In the genomic region with DNA sequence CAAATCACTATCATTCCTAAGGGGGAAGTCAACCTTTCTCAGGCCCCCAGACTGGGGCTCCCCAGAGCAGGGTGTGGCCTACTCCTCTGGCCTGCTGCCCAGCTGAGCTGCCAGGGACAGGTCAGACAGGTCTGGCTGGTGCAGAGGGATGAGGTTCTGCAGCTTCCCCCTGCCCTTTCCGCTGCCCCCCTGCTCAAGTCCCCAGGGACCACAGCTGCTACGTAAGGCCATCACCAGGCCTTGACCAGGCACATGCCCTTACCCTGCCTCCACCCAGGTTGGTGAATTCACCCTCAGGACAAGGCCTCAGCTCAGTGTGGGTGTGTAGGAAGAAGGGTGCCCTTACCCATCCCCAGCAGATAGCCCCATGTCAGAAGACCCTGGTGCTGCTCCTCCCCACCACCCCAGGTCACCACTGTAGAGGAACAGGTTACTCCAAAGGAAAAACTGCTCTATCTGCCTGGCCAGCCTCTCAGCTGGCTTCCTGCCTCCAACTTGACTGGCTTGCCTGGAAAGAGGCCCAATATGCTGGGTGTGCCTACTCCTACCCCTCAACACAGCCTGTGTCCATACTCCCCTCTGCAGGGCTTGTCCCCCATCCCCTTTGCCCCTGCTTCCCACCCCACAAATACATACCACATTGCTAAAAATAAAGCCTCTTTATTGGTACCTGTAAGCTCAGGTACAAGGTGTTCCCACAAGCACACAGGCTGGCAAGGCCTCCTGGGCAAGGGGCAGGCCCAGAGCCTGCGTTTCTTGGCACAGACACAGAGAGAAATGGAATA, we compare ENCODE assay signal across 9 cellular contexts. TPM values are rescaled to one million over a fixed set of nuclear protein-coding genes. Genes with fewer than 3 reads are reported as not detected.
A peak's percentile ranks its signal among the peaks of the same experiment; 100 is the strongest.
DNase-seq lines count a peak whose midpoint lies in the region; ATAC-seq, FAIRE-seq and TF ChIP-seq lines count a peak whose summit lies in the region.
"Had no signal": no experiment of that assay in that cellular context is flagged by ENCODE, and none has a peak within 500 bp of the region (broad histone marks: within the 10 kb centered on the region; RNA-seq: fewer than 3 reads in every experiment).

No MANE protein-coding gene starts in this region.

- H3K27me3 ChIP-seq in CD4-positive, alpha-beta T cell (ENCODE audit: control insufficient read depth, insufficient read depth, low read length) = no peaks in the 10 kb centered on the region
- H3K27me3 ChIP-seq in H1 (replicated peaks in 1 of 4; ENCODE audit: control insufficient read depth in 3 of 4, extremely low read depth in 1 of 4, insufficient read depth in 3 of 4, low read length in 3 of 4) = no peaks in the 10 kb centered on the region

- no peak overlapping the region for H2AFZ ChIP-seq in H1 (ENCODE audit: low read length)

- H2BK20ac ChIP-seq in H1 (ENCODE audit: low read length) = no peak overlapping the region

- H3K23ac ChIP-seq in H1 (ENCODE audit: insufficient read length) = no peak overlapping the region

- intact Hi-C loops in CD4-positive, alpha-beta T cell (cut with DNase I, micrococcal nuclease) = loop anchor here in 1 of 2 experiments (10.0 kb wide), 1 partner anchor 87 kb away; a partner anchor contains a TSS

- peak overlapping the region; percentile 68 for H3K27ac Mint-ChIP-seq in CD4-positive, alpha-beta T cell
- peak overlapping the region; percentile 90 for H3K27ac Mint-ChIP-seq in nephron progenitor cell

- no peak for TF ChIP-seq POLR2A in H1 (IDR thresholded peaks at IDR 0.05; ENCODE audit: control extremely low read depth in 1 of 2, low read depth in 2 of 2, low read length in 2 of 2)

- no peak overlapping the region for H3K9ac ChIP-seq in H1 (replicated peaks in 1 of 4; ENCODE audit: extremely low read depth in 1 of 4, low read depth in 3 of 4, low read length in 3 of 4)

- CTCF ChIA-PET in CD4-positive, alpha-beta T cell (lab: Charles Lee) = interaction anchor here (1.3 kb wide), 1 partner anchor 10 kb away, joined by 3 read pairs; no protein-coding TSS in a partner anchor
- CTCF ChIA-PET in H1 (lab: Charles Lee; ENCODE audit: partially characterized antibody) = interaction anchor here (0.6 to 1.7 kb wide), 5 partner anchors 9 to 151 kb away, joined by 3 to 8 read pairs (median 4); no protein-coding TSS in a partner anchor

- no peaks in the 10 kb centered on the region for H3K23me2 ChIP-seq in H1 (ENCODE audit: low read depth, low read length)

- no peak overlapping the region; the same call in 1 of the 2 replicates for H2BK5ac ChIP-seq in H1 (ENCODE audit: low read depth, low read length)

- FAIRE-seq in H1 (lab: Jason Lieb, UNC) = no peak

- no peak overlapping the region for H3K27ac ChIP-seq in CD4-positive, alpha-beta T cell (ENCODE audit: low read depth, low read length)
- H3K27ac ChIP-seq in H1 (ENCODE audit: low read depth, low read length) = no peak overlapping the region; the same call in 1 of the 2 replicates

- DNase-seq in CD4-positive, alpha-beta T cell = no peak
- DNase-seq in NCI-H2029 treated with DMSO at 0.1 percent for 48 hours (lab: John Stamatoyannopoulos, UW) = peak; percentile 71
- no peak for DNase-seq in H1 (ENCODE audit: low read depth in 1 of 2, low spot score in 2 of 2)
- DNase-seq in nephron progenitor cell = no peak
- no peak for DNase-seq in NCI-H187 (lab: John Stamatoyannopoulos, UW)
- DNase-seq: activated T-cell treated with anti-CD3 and anti-CD28 coated beads, Interleukin-2, amount 50 U/mL, for 4 hours had no signal

- peak; percentile 4 for ATAC-seq in CD4-positive, alpha-beta T cell (ENCODE audit: poor library complexity)
- ATAC-seq in HG03175 (IDR thresholded peaks at IDR 0.05; ENCODE audit: unreplicated experiment) = no peak
- no peak for ATAC-seq in HG03571 (IDR thresholded peaks at IDR 0.05; ENCODE audit: unreplicated experiment)
- ATAC-seq in GM21737 (IDR thresholded peaks at IDR 0.05; ENCODE audit: unreplicated experiment) = no peak

- H3K56ac ChIP-seq in H1 (replicated peaks; ENCODE audit: insufficient read length, low read depth, low read length) = no peak overlapping the region

- H4K91ac ChIP-seq in H1 (replicated peaks; ENCODE audit: insufficient read length, low read length) = no peak overlapping the region

- POLR2A ChIA-PET in CD4-positive, alpha-beta T cell (lab: Charles Lee) = interaction anchor here (1.4 kb wide), 1 partner anchor 8 kb away, joined by 3 read pairs; no protein-coding TSS in a partner anchor
- POLR2A ChIA-PET in H1 (lab: Charles Lee; ENCODE audit: partially characterized antibody) = interaction anchor here (2.8 kb wide), 1 partner anchor 9 kb away, joined by 16 read pairs; no protein-coding TSS in a partner anchor

- H3K4me2 ChIP-seq in H1 (ENCODE audit: insufficient read depth in 1 of 2, low read depth in 2 of 2, low read length in 2 of 2) = no peak overlapping the region

- H2BK120ac ChIP-seq in H1 (replicated peaks; ENCODE audit: low read depth, low read length) = no peak overlapping the region

- no peak for TF ChIP-seq EP300 in H1 (IDR thresholded peaks at IDR 0.05; ENCODE audit: borderline replicate concordance in 1 of 2, low read depth in 2 of 2, low read length in 2 of 2)

- peak overlapping the region; percentile 55 for H3K4me3 Mint-ChIP-seq in CD4-positive, alpha-beta T cell
- no peak overlapping the region for H3K4me3 Mint-ChIP-seq in nephron progenitor cell
- H3K4me3 Mint-ChIP-seq: activated T-cell treated with anti-CD3 and anti-CD28 coated beads, Interleukin-2, amount 50 U/mL, for 4 hours had no signal

- no peaks in the 10 kb centered on the region for H3K79me2 ChIP-seq in H1 (ENCODE audit: control insufficient read depth in 1 of 2, insufficient read depth in 2 of 2, low read length in 2 of 2)

- H2BK12ac ChIP-seq in H1 (ENCODE audit: low read depth, low read length) = no peak overlapping the region

- no peak overlapping the region for H4K5ac ChIP-seq in H1 (ENCODE audit: insufficient read length, low read depth, low read length)

- peaks cover 74% of the 10 kb centered on the region for H3K36me3 Mint-ChIP-seq in CD4-positive, alpha-beta T cell (ENCODE audit: low read depth)
- peaks cover 41% of the 10 kb centered on the region for H3K36me3 Mint-ChIP-seq in nephron progenitor cell (ENCODE audit: low read depth)

- H3K9me3 ChIP-seq in CD4-positive, alpha-beta T cell (ENCODE audit: control insufficient read depth, low read length) = no peaks in the 10 kb centered on the region
- no peaks in the 10 kb centered on the region for H3K9me3 ChIP-seq in H1 (ENCODE audit: insufficient read depth in 2 of 2, low read depth in 1 of 2, low read length in 1 of 2)

- H4K20me1 ChIP-seq in H1 (replicated peaks in 1 of 2; ENCODE audit: control insufficient read depth in 1 of 2, insufficient read depth in 2 of 2, low read length in 2 of 2) = peaks cover 0 to 13% of the 10 kb centered on the region in 2 experiments

- H3K36me3 ChIP-seq in H1 (ENCODE audit: control insufficient read depth in 2 of 4, insufficient read depth in 4 of 4, low read length in 3 of 4) = peaks cover 14 to 44% (median 21%) of the 10 kb centered on the region in 4 experiments; a peak in 6 of 8 replicates

- peaks cover 2% of the 10 kb centered on the region; the same call in 1 of the 2 replicates for H3K79me1 ChIP-seq in H1 (ENCODE audit: low read depth, low read length)

- H3K14ac ChIP-seq in H1 (ENCODE audit: insufficient read length) = no peak overlapping the region

- no peak overlapping the region for H2BK15ac ChIP-seq in H1 (ENCODE audit: low read length)

- no peaks in the 10 kb centered on the region for H3K9me3 Mint-ChIP-seq in CD4-positive, alpha-beta T cell
- no peaks in the 10 kb centered on the region for H3K9me3 Mint-ChIP-seq in nephron progenitor cell
- H3K9me3 Mint-ChIP-seq: activated T-cell treated with anti-CD3 and anti-CD28 coated beads, Interleukin-2, amount 50 U/mL, for 4 hours had no signal

- TF ChIP-seq CTCF in CD4-positive, alpha-beta T cell (IDR thresholded peaks at IDR 0.05) = no peak
- no peak for TF ChIP-seq CTCF in H1 (IDR thresholded peaks at IDR 0.05; ENCODE audit: control extremely low read depth in 1 of 3, insufficient read depth in 1 of 3, low read depth in 1 of 3, low read length in 3 of 3)
- TF ChIP-seq CTCF in nephron progenitor cell (IDR thresholded peaks at IDR 0.05) = no peak

- H3K4me3 ChIP-seq in H1 (ENCODE audit: extremely low read depth in 1 of 4, insufficient read depth in 2 of 4, low read depth in 3 of 4, low read length in 4 of 4) = no peak overlapping the region

- no peak overlapping the region for H4K8ac ChIP-seq in H1 (ENCODE audit: extremely low read depth, insufficient read depth, low read length)

- peaks cover 0 to 3% (median 0%) of the 10 kb centered on the region in 4 experiments; a peak in 2 of 7 replicates for H3K4me1 ChIP-seq in H1 (replicated peaks in 1 of 4; ENCODE audit: control insufficient read depth in 3 of 4, insufficient read depth in 4 of 4, low read length in 3 of 4)

- no peak overlapping the region for H3K4ac ChIP-seq in H1 (replicated peaks; ENCODE audit: insufficient read length, low read depth, low read length)

- WGBS in H1 (ENCODE audit: extremely low coverage in 1 of 2, insufficient coverage in 1 of 2, insufficient read length in 1 of 2, insufficient replicate concordance in 2 of 2, low coverage in 1 of 2, low lambda C conversion rate in 2 of 2, missing lambda C conversion rate in 1 of 2), 2 experiments = 100% methylated on average over 1 of the region's 3 CpGs; no CpG with 5 or more reads in 1 of the 2 experiments

- H3K4me1 Mint-ChIP-seq in CD4-positive, alpha-beta T cell (ENCODE audit: low read depth) = peaks cover 41% of the 10 kb centered on the region
- H3K4me1 Mint-ChIP-seq in nephron progenitor cell = peaks cover 23% of the 10 kb centered on the region

- no peak overlapping the region for H2AK5ac ChIP-seq in H1 (ENCODE audit: low read depth, low read length)

- no peaks in the 10 kb centered on the region for H3K27me3 Mint-ChIP-seq in CD4-positive, alpha-beta T cell
- peaks cover 3% of the 10 kb centered on the region for H3K27me3 Mint-ChIP-seq in nephron progenitor cell (ENCODE audit: low read depth, poor library complexity)

- no peak for TF ChIP-seq RAD21 in H1 (IDR thresholded peaks at IDR 0.05 in 1 of 2, conservative IDR thresholded peaks at IDR 0.05 in 1 of 2; ENCODE audit: low read depth in 2 of 2, low read length in 2 of 2)

- no peak overlapping the region for H3K18ac ChIP-seq in H1 (ENCODE audit: extremely low read depth, low read length)

RNA-seq across cellular contexts. Expression of a gene that starts 12.0 kb away (rescaled TPM):
- total RNA-seq in CD4-positive, alpha-beta T cell = 100 to 1,000 TPM; 357 to 368 TPM
- total RNA-seq in H1 (2021; fragmentation: NEBNext Ultra II Directional; extraction: Animal tissue kit (Norgen Biotek cat#: 25700)) = 7.1 and 8.3 TPM in 2 replicates
- 6.7 and 10.9 TPM in 2 replicates for polyA plus RNA-seq in H1 (2011; rRNA removed)
- 9.2 TPM for polyA plus RNA-seq in H1 (2011; cell fraction: cytosol; rRNA removed)
- 16.9 TPM for polyA plus RNA-seq in H1 (2011; cell fraction: nucleus; rRNA removed)
- polyA plus RNA-seq in H1 (2012, experiment 1 of 2) = 6.3 to 8.1 TPM (median 7.5 TPM) in 4 replicates
- 10.1 TPM for polyA plus RNA-seq in H1 (2012, experiment 2 of 2)
- polyA plus RNA-seq in H1 (2013, experiment 1 of 2) = 4.0 TPM
- 3.9 TPM for polyA plus RNA-seq in H1 (2013, experiment 2 of 2)
- 9.9 and 16.1 TPM in 2 replicates for polyA minus RNA-seq in H1 (2011; rRNA and poly(A)+ RNA removed)
- polyA minus RNA-seq in H1 (2011; cell fraction: cytosol; rRNA and poly(A)+ RNA removed) = 7.6 TPM
- polyA minus RNA-seq in H1 (2011; cell fraction: nucleus; rRNA and poly(A)+ RNA removed) = 11.4 TPM

RNA-seq across cellular contexts. Expression of a gene that starts 33.9 kb away (rescaled TPM):
- total RNA-seq in CD4-positive, alpha-beta T cell = 1 to 10 TPM; 4.1 to 5.2 TPM
- 1.7 and 2.8 TPM in 2 replicates for total RNA-seq in H1 (2021; fragmentation: NEBNext Ultra II Directional; extraction: Animal tissue kit (Norgen Biotek cat#: 25700))
- 2.3 and 2.7 TPM in 2 replicates for polyA plus RNA-seq in H1 (2011; rRNA removed)
- polyA plus RNA-seq in H1 (2011; cell fraction: cytosol; rRNA removed) = 2.5 TPM
- polyA plus RNA-seq in H1 (2011; cell fraction: nucleus; rRNA removed) = 16.0 TPM
- 2.6 to 3.5 TPM (median 2.9 TPM) in 4 replicates for polyA plus RNA-seq in H1 (2012, experiment 1 of 2)
- polyA plus RNA-seq in H1 (2012, experiment 2 of 2) = 0.34 TPM
- 1.4 TPM for polyA plus RNA-seq in H1 (2013, experiment 1 of 2)
- polyA plus RNA-seq in H1 (2013, experiment 2 of 2) = 1.4 TPM
- polyA minus RNA-seq in H1 (2011; rRNA and poly(A)+ RNA removed) = 2.1 and 2.9 TPM in 2 replicates
- 2.6 TPM for polyA minus RNA-seq in H1 (2011; cell fraction: cytosol; rRNA and poly(A)+ RNA removed)
- 8.1 TPM for polyA minus RNA-seq in H1 (2011; cell fraction: nucleus; rRNA and poly(A)+ RNA removed)

RNA-seq across cellular contexts. Expression of a gene that starts 34.0 kb away (rescaled TPM):
- 10 to 100 TPM; 29.1 to 31.5 TPM for total RNA-seq in CD4-positive, alpha-beta T cell
- 33.4 and 39.3 TPM in 2 replicates for total RNA-seq in H1 (2021; fragmentation: NEBNext Ultra II Directional; extraction: Animal tissue kit (Norgen Biotek cat#: 25700))
- polyA plus RNA-seq in H1 (2011; rRNA removed) = 33.5 and 45.0 TPM in 2 replicates
- polyA plus RNA-seq in H1 (2011; cell fraction: cytosol; rRNA removed) = 43.9 TPM
- 133 TPM for polyA plus RNA-seq in H1 (2011; cell fraction: nucleus; rRNA removed)
- 28.9 to 39.2 TPM (median 35.8 TPM) in 4 replicates for polyA plus RNA-seq in H1 (2012, experiment 1 of 2)
- 23.5 TPM for polyA plus RNA-seq in H1 (2012, experiment 2 of 2)
- polyA plus RNA-seq in H1 (2013, experiment 1 of 2) = 17.0 TPM
- 15.3 TPM for polyA plus RNA-seq in H1 (2013, experiment 2 of 2)
- polyA minus RNA-seq in H1 (2011; rRNA and poly(A)+ RNA removed) = 38.5 and 44.1 TPM in 2 replicates
- 25.0 TPM for polyA minus RNA-seq in H1 (2011; cell fraction: cytosol; rRNA and poly(A)+ RNA removed)
- 41.5 TPM for polyA minus RNA-seq in H1 (2011; cell fraction: nucleus; rRNA and poly(A)+ RNA removed)

RNA-seq across cellular contexts. Expression of a gene that starts 51.0 kb away (rescaled TPM):
- not detected for total RNA-seq in CD4-positive, alpha-beta T cell
- not detected in 2 replicates for total RNA-seq in H1 (2021; fragmentation: NEBNext Ultra II Directional; extraction: Animal tissue kit (Norgen Biotek cat#: 25700))
- not detected in 2 replicates for polyA plus RNA-seq in H1 (2011; rRNA removed)
- polyA plus RNA-seq in H1 (2011; cell fraction: cytosol; rRNA removed) = not detected
- polyA plus RNA-seq in H1 (2011; cell fraction: nucleus; rRNA removed) = not detected
- polyA plus RNA-seq in H1 (2012, experiment 1 of 2) = not detected in 4 replicates
- polyA plus RNA-seq in H1 (2012, experiment 2 of 2) = not detected
- polyA plus RNA-seq in H1 (2013, experiment 1 of 2) = not detected
- not detected for polyA plus RNA-seq in H1 (2013, experiment 2 of 2)
- polyA minus RNA-seq in H1 (2011; rRNA and poly(A)+ RNA removed) = not detected in 2 replicates
- not detected for polyA minus RNA-seq in H1 (2011; cell fraction: cytosol; rRNA and poly(A)+ RNA removed)
- not detected for polyA minus RNA-seq in H1 (2011; cell fraction: nucleus; rRNA and poly(A)+ RNA removed)

Comparison
In these comparisons a context has a peak if more than half of its experiments do, and no peak if none do; other contexts are left out.
1. RNA of a gene that starts 12.0 kb away (total RNA-seq): 357 to 368 TPM in CD4-positive, alpha-beta T cell; 7.1 to 8.3 TPM in H1; every median in the first group is over 10 times any median in the second.